ENCODE assay signal across 8 cellular contexts in genomic region chr18:46028536-46028891, GRCh38. TPM values are rescaled to one million over a fixed set of nuclear protein-coding genes. Genes with fewer than 3 reads are reported as not detected.
DNase-seq lines count a peak whose midpoint lies in the region; ATAC-seq, FAIRE-seq and TF ChIP-seq lines count a peak whose summit lies in the region.

No MANE protein-coding gene starts in this region.

- no peaks in the 10 kb centered on the region for H3K36me3 ChIP-seq in CD8-positive, alpha-beta T cell (ENCODE audit: insufficient read depth, low read length)
- H3K36me3 ChIP-seq in OCI-LY7 (ENCODE audit: insufficient read depth, low read length): no peaks in the 10 kb centered on the region
- peaks cover 0 to 8% (median 0%) of the 10 kb centered on the region in 3 donors for H3K36me3 ChIP-seq in esophagus squamous epithelium
- H3K36me3 ChIP-seq in pancreas: no peaks in the 10 kb centered on the region

- peak overlapping the region; percentile 68 for H3K27ac Mint-ChIP-seq in CD8-positive, alpha-beta T cell

- H3K27me3 ChIP-seq in CD8-positive, alpha-beta T cell (ENCODE audit: insufficient read depth, low read length): no peaks in the 10 kb centered on the region
- H3K27me3 ChIP-seq in esophagus squamous epithelium: peaks cover 0 to 10% (median 0%) of the 10 kb centered on the region in 4 donors
- H3K27me3 ChIP-seq in pancreas: no peaks in the 10 kb centered on the region

- FAIRE-seq in pancreas (lab: Jason Lieb, UNC): no peak

- H3K4me3 ChIP-seq in CD8-positive, alpha-beta T cell (ENCODE audit: low read depth, low read length): peak overlapping the region; percentile 75
- H3K4me3 ChIP-seq in OCI-LY7 (ENCODE audit: low read depth, low read length, poor library complexity, severe bottlenecking) (no peak overlapping the region), esophagus squamous epithelium (peak overlapping the region; percentile 37 to 68 (median 57)), pancreas (peak overlapping the region in 3 of 4 donors; percentile 36 to 52 (median 44))

- no peaks in the 10 kb centered on the region for H3K79me2 ChIP-seq in OCI-LY7 (ENCODE audit: insufficient read depth, low read depth, low read length)

- POLR2A ChIA-PET in CD8-positive, alpha-beta T cell (lab: Charles Lee): interaction anchor here (1.0 kb wide), 1 partner anchor 45 kb away, joined by 3 read pairs; no protein-coding TSS in a partner anchor
- POLR2A ChIA-PET in OCI-LY7 (lab: Charles Lee) (no interaction called here), HEK293T (lab: Yijun Ruan, JAX) (interaction anchor here (0.7 kb wide), 1 partner anchor 43 kb away, joined by 3 read pairs; no protein-coding TSS in a partner anchor)

- peak overlapping the region; percentile 47; the same call in 1 of the 2 replicates for H3K4me2 ChIP-seq in OCI-LY7 (ENCODE audit: low read length)

- CTCF ChIA-PET in CD8-positive, alpha-beta T cell (lab: Charles Lee): no interaction called here
- CTCF ChIA-PET in OCI-LY7 (lab: Charles Lee; ENCODE audit: unreplicated experiment) (no interaction called here), HEK293T (lab: Yijun Ruan, JAX) (no interaction called here)

- no peaks in the 10 kb centered on the region for H3K9me2 ChIP-seq in OCI-LY7 (ENCODE audit: insufficient read depth, low read length)

- DNase-seq in CD8-positive, alpha-beta T cell: no peak
- DNase-seq in OCI-LY7 (ENCODE audit: low spot score) (no peak), esophagus squamous epithelium (lab: John Stamatoyannopoulos, UW) (no peak), pancreas (no peak), HEK293T (ENCODE audit: extremely low spot score) (no peak), ecto neural progenitor cell (ENCODE audit: low spot score) (no peak), NCI-H82 treated with DMSO at 0.1 percent for 48 hours (lab: John Stamatoyannopoulos, UW; ENCODE audit: unreplicated experiment) (no peak), NCI-H748 (lab: John Stamatoyannopoulos, UW; ENCODE audit: unreplicated experiment) (no peak)

- peaks cover 5% of the 10 kb centered on the region for H3K36me3 Mint-ChIP-seq in CD8-positive, alpha-beta T cell

- no peak for TF ChIP-seq POLR2A in esophagus squamous epithelium (IDR thresholded peaks at IDR 0.05)

- H3K9me3 Mint-ChIP-seq in CD8-positive, alpha-beta T cell: no peaks in the 10 kb centered on the region

- peak overlapping the region; percentile 94 for H3K4me3 Mint-ChIP-seq in CD8-positive, alpha-beta T cell

- intact Hi-C loops in CD8-positive, alpha-beta T cell (cut with DNase I, micrococcal nuclease): loop anchor here (1.0 to 5.0 kb wide), 3 partner anchors 45 to 74 kb away; partner anchors contain the start of genes EPG5 (in 2 of the 2) and HAUS1 (in 1 of the 2)
- intact Hi-C loops in OCI-LY7 (cut with micrococcal nuclease; ENCODE audit: unreplicated experiment): no loop called here
- intact Hi-C loops in esophagus squamous epithelium (cut with DNase I): no loop called here
- intact Hi-C loops in pancreas (cut with DNase I): no loop called here

- H3K27ac ChIP-seq in CD8-positive, alpha-beta T cell (ENCODE audit: low read depth, low read length): no peak overlapping the region
- no peak overlapping the region for H3K27ac ChIP-seq in OCI-LY7 (ENCODE audit: low read depth, low read length, poor library complexity, severe bottlenecking)
- H3K27ac ChIP-seq in esophagus squamous epithelium: peak overlapping the region in 3 of 4 donors; percentile 51 to 75 (median 65)
- H3K27ac ChIP-seq in pancreas: no peak overlapping the region

- no peak overlapping the region for H2AFZ ChIP-seq in OCI-LY7 (ENCODE audit: low read length)

- no peaks in the 10 kb centered on the region for H3K27me3 Mint-ChIP-seq in CD8-positive, alpha-beta T cell (ENCODE audit: low read depth)

- H3K4me1 Mint-ChIP-seq in CD8-positive, alpha-beta T cell (ENCODE audit: low read depth): peaks cover 9% of the 10 kb centered on the region

- BruUV-seq in OCI-LY7 (replicated peaks; lab: Mats Ljungman, UMichigan): no TSS peak

- ATAC-seq in CD8-positive, alpha-beta T cell: no peak
- ATAC-seq in pancreas: no peak

- no peak for TF ChIP-seq CTCF in CD8-positive, alpha-beta T cell (IDR thresholded peaks at IDR 0.05)
- TF ChIP-seq CTCF in OCI-LY7 (conservative IDR thresholded peaks at IDR 0.05; ENCODE audit: low read length) (no peak), esophagus squamous epithelium (IDR thresholded peaks at IDR 0.05) (no peak), pancreas (IDR thresholded peaks at IDR 0.05) (no peak)

- H3K9me3 ChIP-seq in CD8-positive, alpha-beta T cell (ENCODE audit: low read length): no peaks in the 10 kb centered on the region
- H3K9me3 ChIP-seq in OCI-LY7 (ENCODE audit: low read length) (no peaks in the 10 kb centered on the region), esophagus squamous epithelium (no peaks in the 10 kb centered on the region), pancreas (no peaks in the 10 kb centered on the region)

- WGBS in esophagus squamous epithelium, 2 donors: 48 to 59% methylated on average over 7 of the region's 7 CpGs
- 49 to 56% methylated on average over 7 of the region's 7 CpGs for WGBS in pancreas, 2 donors

- H4K20me1 ChIP-seq in OCI-LY7 (ENCODE audit: insufficient read depth, low read length): no peaks in the 10 kb centered on the region

- H3K4me1 ChIP-seq in CD8-positive, alpha-beta T cell (ENCODE audit: insufficient read depth, low read length): no peaks in the 10 kb centered on the region
- no peaks in the 10 kb centered on the region for H3K4me1 ChIP-seq in OCI-LY7 (ENCODE audit: insufficient read depth, low read length, poor library complexity, severe bottlenecking)
- peaks cover 2 to 14% (median 6%) of the 10 kb centered on the region in 3 donors for H3K4me1 ChIP-seq in esophagus squamous epithelium
- H3K4me1 ChIP-seq in pancreas: no peaks in the 10 kb centered on the region

TF ChIP-seq in HEK293T, 16 proteins besides CTCF, POLR2A, EP300 and RAD21:
- TF ChIP-seq HDGF (IDR thresholded peaks at IDR 0.05; ENCODE audit: borderline replicate concordance) (no peak), SUZ12 (IDR thresholded peaks at IDR 0.05) (no peak), FOXK2 (IDR thresholded peaks at IDR 0.05) (no peak), FOXM1 (IDR thresholded peaks at IDR 0.05; ENCODE audit: borderline replicate concordance) (no peak), CTBP1 (IDR thresholded peaks at IDR 0.05; ENCODE audit: borderline replicate concordance) (no peak), PKNOX1 (IDR thresholded peaks at IDR 0.05) (no peak), ZNF384 (IDR thresholded peaks at IDR 0.05) (no peak), BHLHE40 (IDR thresholded peaks at IDR 0.05; ENCODE audit: borderline replicate concordance) (no peak)

RNA-seq across cellular contexts. Expression of gene PSTPIP2, which starts 43.5 kb away (rescaled TPM):
- 1 to 10 TPM; 6.4 to 6.6 TPM for total RNA-seq in CD8-positive, alpha-beta T cell
- total RNA-seq in OCI-LY7 (2014; rRNA removed; shearing (Covaris generic)): 0.15 TPM in 1 of 2 replicates, not detected in the other
- total RNA-seq in OCI-LY7 (2022) (0.11 TPM in 1 of 2 replicates, not detected in the other), esophagus squamous epithelium (10 to 100 TPM in 2 of 4 donors, 1 to 10 TPM in 2; 5.6 to 18.7 (median 11.1) TPM), pancreas (1 to 10 TPM; 2.0 to 8.5 (median 2.4) TPM)
- 1 to 10 TPM; 2.3 to 3.0 TPM for polyA plus RNA-seq in pancreas

Comparison
In these comparisons a context has a peak if more than half of its experiments do, and no peak if none do; other contexts are left out.
1. H3K27ac ChIP-seq: peak in esophagus squamous epithelium (3 of 4); none in CD8-positive, alpha-beta T cell (single experiment), OCI-LY7 (single experiment) and pancreas (0 of 4).
2. intact Hi-C loops: an anchor here in CD8-positive, alpha-beta T cell (1.0 to 5.0 kb wide); none called in OCI-LY7, esophagus squamous epithelium and pancreas.